ENCODE assay signal across 8 cellular contexts in genomic region chr3:142595951-142596725, GRCh38. TPM values are rescaled to one million over a fixed set of nuclear protein-coding genes. Genes with fewer than 3 reads are reported as not detected.
DNase-seq lines count a peak whose midpoint lies in the region; ATAC-seq, FAIRE-seq and TF ChIP-seq lines count a peak whose summit lies in the region.

Gene PLS1 (plus strand): TSS chr3:142596393. CDS start chr3:142664238, 67,845 bp downstream.

- peaks cover 0 to 8% of the 10 kb centered on the region in 2 donors for H3K4me1 ChIP-seq in adrenal gland (replicated peaks in 1 of 2)
- H3K4me1 ChIP-seq in left ventricle myocardium inferior = peaks cover 25% of the 10 kb centered on the region
- no peaks in the 10 kb centered on the region for H3K4me1 ChIP-seq in prostate gland (replicated peaks)

- peak within 1 kb of the TSS; percentile 86 for H3K4me3 ChIP-seq in GM12875 (ENCODE audit: low read depth, low read length)
- peak within 1 kb of the TSS; percentile 15 to 70 (median 49) for H3K4me3 ChIP-seq in adrenal gland
- H3K4me3 ChIP-seq in left ventricle myocardium inferior = peak within 1 kb of the TSS; percentile 84
- peak within 1 kb of the TSS; percentile 49 to 60 for H3K4me3 ChIP-seq in prostate gland

- TF ChIP-seq CTCF in GM12875 (IDR thresholded peaks at IDR 0.05; ENCODE audit: borderline replicate concordance, insufficient read depth, low read depth, low read length) = no peak
- peak in 2 of 6 experiments; percentile 14 to 33 for TF ChIP-seq CTCF in adrenal gland (IDR thresholded peaks at IDR 0.05)
- TF ChIP-seq CTCF in left ventricle myocardium inferior (IDR thresholded peaks at IDR 0.05; ENCODE audit: borderline replicate concordance) = peak; percentile 12
- TF ChIP-seq CTCF in prostate gland (IDR thresholded peaks at IDR 0.05) = peak in 2 of 4 experiments; percentile 27 to 34

- DNase-seq in NCI-H128 (lab: John Stamatoyannopoulos, UW; ENCODE audit: unreplicated experiment) (peak; percentile 91), SW480 (ENCODE audit: low spot score) (peak; percentile 95), adrenal gland (peak; percentile 84 to 92 (median 89)), left ventricle myocardium inferior (peak; percentile 80), prostate gland (ENCODE audit: low spot score) (peak; percentile 83), urothelium cell line (ENCODE audit: low spot score) (peak; percentile 89)

- H3K27ac ChIP-seq in adrenal gland (peak within 1 kb of the TSS in 4 of 5 donors; percentile 30 to 84 (median 65)), left ventricle myocardium inferior (replicated peaks) (peak within 1 kb of the TSS; percentile 70), prostate gland (peak within 1 kb of the TSS; percentile 60 to 79)

- 0 to 1% (median 0%) methylated on average over 14 to 56 of the region's 56 CpGs for WGBS in adrenal gland, 4 donors
- under 1% methylated on average over 56 of the region's 56 CpGs for WGBS in prostate gland

- peak; percentile 88 for ATAC-seq in HG02678 (IDR thresholded peaks at IDR 0.05; ENCODE audit: unreplicated experiment)

- H3K9me3 ChIP-seq in adrenal gland (replicated peaks in 1 of 3) (no peaks in the 10 kb centered on the region), left ventricle myocardium inferior (replicated peaks) (no peaks in the 10 kb centered on the region), prostate gland (no peaks in the 10 kb centered on the region)

- intact Hi-C loops in adrenal gland (cut with DNase I) (no loop called here), left ventricle myocardium inferior (cut with micrococcal nuclease) (no loop called here), prostate gland (cut with DNase I) (no loop called here)

- TF ChIP-seq POLR2A in adrenal gland (IDR thresholded peaks at IDR 0.05) (peak; percentile 64 to 85), prostate gland (IDR thresholded peaks at IDR 0.05) (peak; percentile 60)

- no peak for FAIRE-seq in urothelium cell line (lab: Jason Lieb, UNC)

- H3K27me3 ChIP-seq in adrenal gland = no peaks in the 10 kb centered on the region
- H3K27me3 ChIP-seq in left ventricle myocardium inferior (ENCODE audit: low read depth) = no peaks in the 10 kb centered on the region
- no peaks in the 10 kb centered on the region for H3K27me3 ChIP-seq in prostate gland (replicated peaks; ENCODE audit: insufficient read depth)

- H3K36me3 ChIP-seq in adrenal gland (replicated peaks in 1 of 2) (no peaks in the 10 kb centered on the region), left ventricle myocardium inferior (no peaks in the 10 kb centered on the region), prostate gland (no peaks in the 10 kb centered on the region)

RNA-seq across cellular contexts. Expression of gene PLS1, which starts in this region (rescaled TPM):
- 10 to 100 TPM in 1 of 8 donors, 1 to 10 TPM in 7; 5.6 to 12.9 (median 7.9) TPM for total RNA-seq in adrenal gland
- 10 to 100 TPM in 1 of 3 donors, 1 to 10 TPM in 1, under 1 TPM in 1; 0.74 to 11.9 (median 1.4) TPM for polyA plus RNA-seq in adrenal gland
- total RNA-seq in left ventricle myocardium inferior = 2.6 TPM
- 1 to 10 TPM; 6.4 to 7.0 TPM for total RNA-seq in prostate gland

Comparison
In these comparisons a context has a peak if more than half of its experiments do, and no peak if none do; other contexts are left out.
1. Peak in every context shown above with its lines: DNase-seq, ATAC-seq, H3K4me3 ChIP-seq and H3K27ac ChIP-seq.